ENCODE assay signal across 10 cellular contexts in genomic region chr4:94457692-94458106, GRCh38. TPM values are rescaled to one million over a fixed set of nuclear protein-coding genes. Genes with fewer than 3 reads are reported as not detected.
DNase-seq lines count a peak whose midpoint lies in the region; ATAC-seq lines count a peak whose summit lies in the region.
"Had no signal": no experiment of that assay in that cellular context is flagged by ENCODE, and none has a peak within 500 bp of the region (broad histone marks: within the 10 kb centered on the region; RNA-seq: fewer than 3 reads in every experiment).

No MANE protein-coding gene starts in this region.

- DNase-seq in Right ventricle myocardium inferior (ENCODE audit: missing footprints) (no peak), cardiac septum (ENCODE audit: low spot score) (no peak), ecto neural progenitor cell (ENCODE audit: low spot score) (peak; percentile 64), iPS-NIHi7 (ENCODE audit: extremely low spot score) (no peak), NCI-H2107 (lab: John Stamatoyannopoulos, UW) (no peak)
- DNase-seq in CD8-positive, alpha-beta memory T cell: no peak
- DNase-seq: pancreas, upper lobe of left lung had no signal

- H3K4me1 ChIP-seq in muscle layer of duodenum (ENCODE audit: control insufficient read depth in 1 of 2, insufficient read depth in 2 of 2, low read length in 2 of 2): peaks cover 0 to 5% of the 10 kb centered on the region in 2 donors
- peaks cover 10% of the 10 kb centered on the region for H3K4me1 ChIP-seq in CD8-positive, alpha-beta memory T cell (ENCODE audit: insufficient read depth, low read length)

- H3K36me3 ChIP-seq in muscle layer of duodenum (ENCODE audit: control insufficient read depth in 1 of 2, insufficient read depth in 2 of 2, low read length in 2 of 2): peaks cover 4 to 8% of the 10 kb centered on the region in 2 donors
- H3K36me3 ChIP-seq in CD8-positive, alpha-beta memory T cell (ENCODE audit: insufficient read depth, low read length): no peaks in the 10 kb centered on the region

- peaks cover 0 to 5% (median 4%) of the 10 kb centered on the region in 3 donors for H3K36me3 Mint-ChIP-seq in CD8-positive, alpha-beta memory T cell

- peak; percentile 91 for ATAC-seq in Right ventricle myocardium inferior
- no peak for ATAC-seq in HG02884 (IDR thresholded peaks at IDR 0.05; ENCODE audit: unreplicated experiment)

- no peaks in the 10 kb centered on the region for H3K27me3 ChIP-seq in muscle layer of duodenum (ENCODE audit: low read depth, low read length)
- no peaks in the 10 kb centered on the region for H3K27me3 ChIP-seq in CD8-positive, alpha-beta memory T cell (ENCODE audit: insufficient read depth, low read length, poor library complexity, severe bottlenecking)
- H3K27me3 ChIP-seq: pancreas, upper lobe of left lung had no signal

- peaks cover 20 to 49% (median 36%) of the 10 kb centered on the region in 3 donors for H3K4me1 Mint-ChIP-seq in CD8-positive, alpha-beta memory T cell

- peak overlapping the region in 1 of 8 donors; percentile 1 for H3K27ac Mint-ChIP-seq in CD8-positive, alpha-beta memory T cell

- no peak overlapping the region for H3K4me3 Mint-ChIP-seq in CD8-positive, alpha-beta memory T cell

- POLR2A ChIA-PET in CD8-positive, alpha-beta memory T cell (lab: Charles Lee): no interaction called here

- intact Hi-C loops in Right ventricle myocardium inferior (cut with DNase I): loop anchor here (10.0 kb wide), 1 partner anchor 253 kb away; the partner anchor contains the start of gene SMARCAD1
- intact Hi-C loops in cardiac septum (cut with DNase I): no loop called here

- peak overlapping the region; percentile 54 for H3K27ac ChIP-seq in muscle layer of duodenum (ENCODE audit: low read length)
- no peak overlapping the region for H3K27ac ChIP-seq in CD8-positive, alpha-beta memory T cell (ENCODE audit: low read depth, low read length)
- H3K27ac ChIP-seq: pancreas, upper lobe of left lung had no signal

- no peaks in the 10 kb centered on the region for H3K9me3 Mint-ChIP-seq in CD8-positive, alpha-beta memory T cell

- CTCF ChIA-PET in CD8-positive, alpha-beta memory T cell (lab: Charles Lee): no interaction called here

- H3K27me3 Mint-ChIP-seq in CD8-positive, alpha-beta memory T cell: no peaks in the 10 kb centered on the region

- no peaks in the 10 kb centered on the region for H3K9me3 ChIP-seq in muscle layer of duodenum (ENCODE audit: control insufficient read depth in 1 of 2, low read length in 2 of 2)
- no peaks in the 10 kb centered on the region for H3K9me3 ChIP-seq in CD8-positive, alpha-beta memory T cell (ENCODE audit: low read length)
- H3K9me3 ChIP-seq: pancreas, upper lobe of left lung had no signal

- H3K4me3 ChIP-seq in muscle layer of duodenum (ENCODE audit: low read depth in 1 of 2, low read length in 2 of 2): peak overlapping the region in 1 of 2 donors; percentile 13
- no peak overlapping the region for H3K4me3 ChIP-seq in CD8-positive, alpha-beta memory T cell (ENCODE audit: low read length)
- H3K4me3 ChIP-seq: pancreas, upper lobe of left lung had no signal

RNA-seq across cellular contexts. Expression of gene PDLIM5, which starts 6.0 kb away (rescaled TPM):
- total RNA-seq in Right ventricle myocardium inferior (1,145 TPM), cardiac septum (1,256 TPM)
- 10 to 100 TPM; 27.0 to 27.4 TPM for total RNA-seq in CD8-positive, alpha-beta memory T cell
- 50.2 TPM for polyA plus RNA-seq in CD8-positive, alpha-beta memory T cell

Comparison
In these comparisons a context has a peak if more than half of its experiments do, and no peak if none do; other contexts are left out.
1. RNA of gene PDLIM5, which starts 6.0 kb away (total RNA-seq): 1,256 TPM in cardiac septum (single experiment) and 1,145 TPM in Right ventricle myocardium inferior (single experiment); 27.0 to 27.4 TPM in CD8-positive, alpha-beta memory T cell; every median in the first group is over 10 times any median in the second.